ENCODE assay signal across 20 cellular contexts in the genomic region with DNA sequence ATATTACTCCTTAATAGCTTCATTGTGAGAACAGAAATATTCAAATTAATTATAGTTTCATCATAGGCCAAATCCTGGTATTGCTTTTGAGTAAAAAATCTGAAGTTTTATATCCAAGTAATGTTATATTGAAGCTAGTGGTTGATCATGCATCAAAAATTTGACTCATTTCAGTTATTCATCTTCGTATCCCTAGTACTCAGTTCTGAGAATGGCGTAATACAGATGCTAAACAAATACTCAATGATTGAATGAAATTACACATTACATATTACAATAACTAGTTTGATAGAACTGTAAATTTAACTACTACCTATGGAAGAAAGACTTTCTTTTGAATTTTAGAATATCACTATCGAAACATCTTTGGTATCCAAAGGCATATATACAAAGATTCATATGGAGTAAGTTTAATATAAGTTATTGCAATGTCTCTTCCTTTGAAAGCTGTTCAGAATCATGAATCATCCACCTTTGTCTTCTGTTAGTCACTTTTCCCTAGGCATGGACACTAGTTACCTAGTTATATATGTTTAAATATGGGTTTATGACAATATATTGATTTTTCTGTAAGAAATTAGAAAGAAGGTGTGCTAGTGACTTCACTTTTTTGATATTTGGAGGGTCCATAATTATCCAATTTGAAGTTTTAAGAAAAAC.
"Had no signal": no experiment of that assay in that cellular context is flagged by ENCODE, and none has a peak within 500 bp of the region (broad histone marks: within the 10 kb centered on the region; RNA-seq: fewer than 3 reads in every experiment).

No MANE protein-coding gene starts in this region.

- H3K36me3 Mint-ChIP-seq: stimulated activated effector memory CD8-positive, alpha-beta T cell treated with anti-CD3 and anti-CD28 coated beads, Interleukin-12 subunit alpha, Interleukin-12 subunit beta, amount 100 ng/mL, for 72 hours had no signal

- H3K4me3 ChIP-seq: adrenal gland, lung, right lobe of liver, smooth muscle cell, testis, upper lobe of right lung had no signal

- H3K4me2 ChIP-seq: smooth muscle cell had no signal

- ATAC-seq: activated CD4-positive, alpha-beta T cell treated with anti-CD3 and anti-CD28 coated beads for 36 hours; activated naive CD4-positive, alpha-beta T cell treated with anti-CD3 and anti-CD28 coated beads, Interleukin-2, amount 50 U/mL, for 72 hours; right lobe of liver; stimulated activated effector memory CD8-positive, alpha-beta T cell treated with anti-CD3 and anti-CD28 coated beads, Interleukin-12 subunit alpha, Interleukin-12 subunit beta, amount 100 ng/mL, for 72 hours; upper lobe of right lung had no signal

- DNase-seq: activated CD4-positive, alpha-beta T cell treated with anti-CD3 and anti-CD28 coated beads for 36 hours; activated CD4-positive, alpha-beta T cell treated with anti-CD3 and anti-CD28 coated beads, Interleukin-2, amount 50 U/mL, for 48 hours; activated gamma-delta T cell; adrenal gland; dermis blood vessel endothelial cell; effector memory CD4-positive, alpha-beta T cell; foreskin fibroblast; hippocampal formation; midbrain; right lobe of liver; stimulated activated CD4-positive, alpha-beta T cell treated with anti-CD3 and anti-CD28 coated beads, Interleukin-4, amount 100 ng/mL, for 24 hours; testis; upper lobe of right lung; WERI-Rb-1 had no signal

- H3K27ac ChIP-seq: adrenal gland, right lobe of liver, testis, upper lobe of right lung, WERI-Rb-1 had no signal

- H3K27ac Mint-ChIP-seq: activated CD4-positive, alpha-beta T cell treated with anti-CD3 and anti-CD28 coated beads for 36 hours; activated naive CD4-positive, alpha-beta T cell treated with anti-CD3 and anti-CD28 coated beads, Interleukin-2, amount 50 U/mL, for 72 hours; stimulated activated effector memory CD8-positive, alpha-beta T cell treated with anti-CD3 and anti-CD28 coated beads, Interleukin-12 subunit alpha, Interleukin-12 subunit beta, amount 100 ng/mL, for 72 hours had no signal

- H3K36me3 ChIP-seq: adrenal gland, right lobe of liver, upper lobe of right lung, WERI-Rb-1 had no signal

- H3K27me3 ChIP-seq: adrenal gland, testis, upper lobe of right lung had no signal

- H3K9me3 ChIP-seq: right lobe of liver, testis, upper lobe of right lung had no signal

- H3K4me1 ChIP-seq: testis, upper lobe of right lung had no signal

- H3K4me3 Mint-ChIP-seq: activated CD4-positive, alpha-beta T cell treated with anti-CD3 and anti-CD28 coated beads for 36 hours; stimulated activated effector memory CD8-positive, alpha-beta T cell treated with anti-CD3 and anti-CD28 coated beads, Interleukin-12 subunit alpha, Interleukin-12 subunit beta, amount 100 ng/mL, for 72 hours had no signal

- FAIRE-seq: endothelial cell of umbilical vein, keratinocyte had no signal
